Comparison of ENCODE assay signal across 9 cellular contexts in the genomic region with DNA sequence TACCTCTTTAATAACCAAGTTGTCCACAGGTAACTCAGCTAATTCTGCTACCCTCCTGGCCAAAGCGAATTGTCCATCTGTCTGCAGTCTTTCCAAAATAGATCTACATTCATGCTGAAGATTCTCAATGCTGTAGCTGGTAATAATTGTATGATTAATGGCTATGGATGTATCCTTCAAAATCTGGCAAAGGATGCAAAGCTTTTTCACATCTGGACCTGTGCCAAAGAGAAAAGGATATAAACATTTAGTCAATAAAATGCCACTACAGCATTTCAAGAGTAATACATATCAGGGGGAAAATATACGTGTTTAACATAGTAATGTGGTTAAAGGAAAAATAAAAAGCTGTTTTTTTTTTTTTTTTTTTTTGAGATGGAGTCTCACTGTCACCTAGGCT.
"Had no signal": no experiment of that assay in that cellular context is flagged by ENCODE, and none has a peak within 500 bp of the region (broad histone marks: within the 10 kb centered on the region; RNA-seq: fewer than 3 reads in every experiment).

No MANE protein-coding gene starts in this region.

- ATAC-seq: GM23338, HepG2 had no signal

- H3K4me2 ChIP-seq: GM23338 had no signal

- H2AFZ ChIP-seq: GM23338 had no signal

- H3K4me3 Mint-ChIP-seq: GM23338, H9, IgD-negative memory B cell had no signal

- H3K9me3 Mint-ChIP-seq: GM23338, H9, IgD-negative memory B cell had no signal

- H3K27ac Mint-ChIP-seq: GM23338, H9 had no signal

- H3K4me3 ChIP-seq: GM23338 had no signal

- DNase-seq: H9, HCEC 1CT, KG1 had no signal

- H3K4me1 Mint-ChIP-seq: GM23338, H9 had no signal

- FAIRE-seq: H1, H54, HepG2 had no signal

- H3K27me3 Mint-ChIP-seq: IgD-negative memory B cell had no signal

- H3K36me3 Mint-ChIP-seq: IgD-negative memory B cell had no signal

- H3K27ac ChIP-seq: HL-60 had no signal
